In genomic region chr10:90884414-90884813, GRCh38 we compare ENCODE assay signal across 19 cellular contexts. TPM values are rescaled to one million over a fixed set of nuclear protein-coding genes. Genes with fewer than 3 reads are reported as not detected.
DNase-seq lines count a peak whose midpoint lies in the region; TF ChIP-seq lines count a peak whose summit lies in the region.
"Had no signal": no experiment of that assay in that cellular context is flagged by ENCODE, and none has a peak within 500 bp of the region (broad histone marks: within the 10 kb centered on the region; RNA-seq: fewer than 3 reads in every experiment).

No MANE protein-coding gene starts in this region.

- H3K9me3 ChIP-seq in suprapubic skin (no peaks in the 10 kb centered on the region), left ventricle myocardium inferior (replicated peaks) (no peaks in the 10 kb centered on the region)
- H3K9me3 ChIP-seq: BLaER1 treated with 17β-estradiol and CSF1 and Interleukin-3, amounts not matched to agents 10 nM and 100 nM; upper lobe of left lung had no signal

- intact Hi-C loops in left ventricle myocardium inferior (cut with micrococcal nuclease): no loop called here

- H3K4me3 ChIP-seq in foreskin fibroblast (ENCODE audit: low read depth in 1 of 2, low read length in 2 of 2) (no peak overlapping the region), suprapubic skin (no peak overlapping the region), left ventricle myocardium inferior (no peak overlapping the region)
- H3K4me3 ChIP-seq: BLaER1 treated with 17β-estradiol and CSF1 and Interleukin-3, amounts not matched to agents 10 nM and 100 nM; upper lobe of left lung had no signal

- 75% methylated on average over 3 of the region's 3 CpGs for WGBS in suprapubic skin

- TF ChIP-seq EP300 in suprapubic skin (IDR thresholded peaks at IDR 0.05): no peak

- DNase-seq in GM04503 (ENCODE audit: low read depth) (peak; percentile 44), amniotic epithelial cell (ENCODE audit: low read depth) (peak; percentile 53), foreskin fibroblast (peak; percentile 52 to 53), stromal cell of bone marrow (ENCODE audit: low read depth) (peak; percentile 76), suprapubic skin (ENCODE audit: low spot score in 2 of 2) (no peak), left ventricle myocardium inferior (no peak), NCI-H2107 treated with DMSO at 0.1 percent for 48 hours (lab: John Stamatoyannopoulos, UW; ENCODE audit: unreplicated experiment) (no peak)
- DNase-seq: activated CD4-positive, CD25-positive, alpha-beta regulatory T cell; activated CD8-positive, alpha-beta T cell treated with anti-CD3 and anti-CD28 coated beads for 36 hours; activated naive CD4-positive, alpha-beta T cell treated with anti-CD3 and anti-CD28 coated beads for 36 hours; activated T-cell treated with anti-CD3 and anti-CD28 coated beads, Interleukin-2, amount 50 U/mL, for 24 hours; GF-D8; NCI-H1436; NCI-H748 treated with DMSO at 0.1 percent for 48 hours; OCI-M1; upper lobe of left lung had no signal

- H3K36me3 ChIP-seq in suprapubic skin (peaks cover 63% of the 10 kb centered on the region), left ventricle myocardium inferior (peaks cover 63% of the 10 kb centered on the region)

- H3K4me1 ChIP-seq in suprapubic skin (no peaks in the 10 kb centered on the region), left ventricle myocardium inferior (no peaks in the 10 kb centered on the region)

- TF ChIP-seq POLR2A in suprapubic skin (IDR thresholded peaks at IDR 0.05): no peak

- no peak overlapping the region for H3K27ac ChIP-seq in suprapubic skin
- no peak overlapping the region for H3K27ac ChIP-seq in left ventricle myocardium inferior (replicated peaks)
- H3K27ac ChIP-seq: BLaER1 treated with 17β-estradiol and CSF1 and Interleukin-3, amounts not matched to agents 10 nM and 100 nM; upper lobe of left lung had no signal

- no peaks in the 10 kb centered on the region for H3K27me3 ChIP-seq in suprapubic skin
- H3K27me3 ChIP-seq in left ventricle myocardium inferior (ENCODE audit: low read depth): no peaks in the 10 kb centered on the region
- H3K27me3 ChIP-seq: BLaER1 treated with 17β-estradiol and CSF1 and Interleukin-3, amounts not matched to agents 10 nM and 100 nM; upper lobe of left lung had no signal

- TF ChIP-seq CTCF in foreskin fibroblast (IDR thresholded peaks at IDR 0.05; ENCODE audit: low read depth, low read length) (no peak), suprapubic skin (IDR thresholded peaks at IDR 0.05) (no peak), left ventricle myocardium inferior (IDR thresholded peaks at IDR 0.05; ENCODE audit: borderline replicate concordance) (no peak)

RNA-seq across cellular contexts. Expression of gene RPP30, which starts 12.6 kb away (rescaled TPM):
- total RNA-seq in suprapubic skin (10 to 100 TPM; 34.4 to 57.5 (median 38.7) TPM), left ventricle myocardium inferior (31.6 TPM)

RNA-seq across cellular contexts. Expression of gene HTR7, which starts 26.6 kb away (rescaled TPM):
- under 1 TPM; 0.23 to 0.59 (median 0.38) TPM for total RNA-seq in suprapubic skin
- total RNA-seq in left ventricle myocardium inferior: 0.22 TPM
- total RNA-seq: activated CD8-positive, alpha-beta T cell treated with anti-CD3 and anti-CD28 coated beads for 36 hours had no signal

RNA-seq across cellular contexts. Expression of gene ANKRD1, which starts 36.5 kb away (rescaled TPM):
- total RNA-seq in suprapubic skin: under 1 TPM in 1 of 4 donors, not detected in 3; 0.30 TPM
- total RNA-seq in left ventricle myocardium inferior: 2,047 TPM
- total RNA-seq: activated CD8-positive, alpha-beta T cell treated with anti-CD3 and anti-CD28 coated beads for 36 hours; activated naive CD4-positive, alpha-beta T cell treated with anti-CD3 and anti-CD28 coated beads for 36 hours; mononuclear cell; SK-MEL-5 had no signal

Comparison
In these comparisons a context has a peak if more than half of its experiments do, and no peak if none do; other contexts are left out.
1. DNase-seq: peak in GM04503 (single experiment), amniotic epithelial cell (single experiment), foreskin fibroblast (2 of 2) and stromal cell of bone marrow (single experiment); none in suprapubic skin (0 of 2), left ventricle myocardium inferior (single experiment) and NCI-H2107 treated with DMSO at 0.1 percent for 48 hours (single experiment).
2. RNA of gene ANKRD1, which starts 36.5 kb away (total RNA-seq): 2,047 TPM in left ventricle myocardium inferior (single experiment); 0.30 TPM in suprapubic skin; every median in the first group is over 1,000 times any median in the second.